In genomic region chr2:74778381-74779371, GRCh38 we compare ENCODE assay signal across 8 cellular contexts. TPM values are rescaled to one million over a fixed set of nuclear protein-coding genes. Genes with fewer than 3 reads are reported as not detected.
DNase-seq lines count a peak whose midpoint lies in the region; ATAC-seq and TF ChIP-seq lines count a peak whose summit lies in the region.

No MANE protein-coding gene starts in this region.

- no peaks in the 10 kb centered on the region for H4K20me1 ChIP-seq in osteoblast (ENCODE audit: insufficient read depth, low read length)

- no peak overlapping the region for H3K4me2 ChIP-seq in osteoblast (ENCODE audit: insufficient read depth, low read length)

- no peaks in the 10 kb centered on the region for H3K4me1 ChIP-seq in osteoblast (ENCODE audit: insufficient read depth, low read length)

- no peak for TF ChIP-seq POLR2A in NB4 (IDR thresholded peaks at IDR 0.05; ENCODE audit: extremely low read depth, insufficient read length)

- H3K4me3 ChIP-seq in NB4 (ENCODE audit: low read depth, low read length): no peak overlapping the region
- H3K4me3 ChIP-seq in SK-N-MC: no peak overlapping the region
- no peak overlapping the region for H3K4me3 ChIP-seq in osteoblast (ENCODE audit: insufficient read depth, low read length)

- peaks cover 3% of the 10 kb centered on the region for H3K27me3 ChIP-seq in osteoblast (ENCODE audit: insufficient read depth, low read length)

- no peaks in the 10 kb centered on the region for H3K9me3 ChIP-seq in SK-N-MC (ENCODE audit: low read depth, low read length)
- no peaks in the 10 kb centered on the region for H3K9me3 ChIP-seq in osteoblast (ENCODE audit: low read depth, low read length)

- H3K79me2 ChIP-seq in osteoblast (ENCODE audit: insufficient read depth, low read length): no peaks in the 10 kb centered on the region

- TF ChIP-seq CTCF in NB4 (IDR thresholded peaks at IDR 0.05; ENCODE audit: low read depth, low read length) (no peak), osteoblast (IDR thresholded peaks at IDR 0.05; ENCODE audit: extremely low read depth, low read depth, low read length) (no peak)

- H3K27ac ChIP-seq in SK-N-MC: no peak overlapping the region
- no peak overlapping the region for H3K27ac ChIP-seq in osteoblast (ENCODE audit: low read depth, low read length)

- H3K9ac ChIP-seq in SK-N-MC (ENCODE audit: insufficient read length): no peak overlapping the region

- H3K36me3 ChIP-seq in SK-N-MC (ENCODE audit: insufficient read depth, low read length) (no peaks in the 10 kb centered on the region), osteoblast (ENCODE audit: insufficient read depth, low read length) (no peaks in the 10 kb centered on the region)

- DNase-seq in DMS153 (lab: John Stamatoyannopoulos, UW) (peak; percentile 95), NB4 (ENCODE audit: low read depth) (peak; percentile 56), SK-N-MC (ENCODE audit: low read depth, low spot score) (peak; percentile 20), kidney tubule cell (ENCODE audit: low spot score) (peak; percentile 85), osteoblast (ENCODE audit: insufficient read length, low spot score, missing footprints) (no peak)
- no peak for DNase-seq in stimulated activated CD4-positive, alpha-beta T cell treated with anti-CD3 and anti-CD28 coated beads, Interleukin-4, amount 100 ng/mL, for 1 hour

- ATAC-seq in GM18870 (IDR thresholded peaks at IDR 0.05; ENCODE audit: unreplicated experiment) (no peak), GM21528 (IDR thresholded peaks at IDR 0.05; ENCODE audit: low FRiP score, unreplicated experiment) (no peak)

- no peak overlapping the region for H2AFZ ChIP-seq in osteoblast (ENCODE audit: low read length)

RNA-seq across cellular contexts. Expression of gene HK2, which starts 55.3 kb away (rescaled TPM):
- 74.6 and 76.4 TPM in 2 replicates for total RNA-seq in osteoblast

Comparison
In these comparisons a context has a peak if more than half of its experiments do, and no peak if none do; other contexts are left out.
1. DNase-seq: peak in DMS153 (single experiment), NB4 (single experiment), SK-N-MC (single experiment) and kidney tubule cell (single experiment); none in stimulated activated CD4-positive, alpha-beta T cell treated with anti-CD3 and anti-CD28 coated beads, Interleukin-4, amount 100 ng/mL, for 1 hour (single experiment) and osteoblast (single experiment).